In the genomic region with DNA sequence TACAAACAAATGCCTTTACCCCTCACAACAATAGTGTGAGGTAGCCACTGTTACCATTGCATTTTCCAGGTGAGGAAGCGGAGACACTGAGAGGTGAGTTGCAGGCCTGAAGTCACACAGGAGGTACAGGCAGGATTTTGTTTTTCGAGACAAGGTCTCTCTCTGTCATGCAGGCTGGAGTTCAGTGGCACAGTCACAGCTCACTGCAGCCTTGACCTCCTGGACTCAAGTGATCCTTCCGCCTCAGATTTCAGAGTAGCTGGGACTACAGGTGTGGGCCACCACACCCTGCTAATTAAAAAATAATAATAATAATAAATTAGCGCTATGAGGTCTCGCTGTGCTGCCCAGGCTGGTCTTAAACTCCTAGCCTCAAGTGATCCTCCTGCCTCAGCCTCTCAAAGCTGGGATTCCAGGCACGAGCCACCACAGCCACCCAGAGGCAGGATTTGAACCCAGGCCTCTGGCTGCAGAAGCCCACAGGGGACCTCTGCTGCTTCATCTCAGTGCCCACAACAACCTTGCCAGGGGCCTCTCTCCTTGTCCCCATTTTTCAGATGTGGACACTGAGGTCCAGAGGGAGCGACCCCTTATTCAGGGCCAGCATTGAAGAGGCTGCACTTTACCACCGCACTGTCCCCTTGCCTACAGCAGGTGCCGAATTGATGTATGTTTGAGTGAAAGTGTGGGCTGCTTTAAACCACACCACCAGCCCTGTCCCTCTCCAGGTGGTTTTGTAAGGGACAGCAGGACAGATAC, we compare ENCODE assay signal across 2 cellular contexts.
TF ChIP-seq lines count a peak whose summit lies in the region.

No MANE protein-coding gene starts in this region.

TF ChIP-seq in HepG2, 621 proteins besides CTCF, POLR2A, EP300 and RAD21 (continues in another document):
- TF ChIP-seq ZNF577 (CRISPR knock-in tag; IDR thresholded peaks at IDR 0.05; ENCODE audit: borderline replicate concordance, low read depth), result no peak
- TF ChIP-seq, protein P1, sequence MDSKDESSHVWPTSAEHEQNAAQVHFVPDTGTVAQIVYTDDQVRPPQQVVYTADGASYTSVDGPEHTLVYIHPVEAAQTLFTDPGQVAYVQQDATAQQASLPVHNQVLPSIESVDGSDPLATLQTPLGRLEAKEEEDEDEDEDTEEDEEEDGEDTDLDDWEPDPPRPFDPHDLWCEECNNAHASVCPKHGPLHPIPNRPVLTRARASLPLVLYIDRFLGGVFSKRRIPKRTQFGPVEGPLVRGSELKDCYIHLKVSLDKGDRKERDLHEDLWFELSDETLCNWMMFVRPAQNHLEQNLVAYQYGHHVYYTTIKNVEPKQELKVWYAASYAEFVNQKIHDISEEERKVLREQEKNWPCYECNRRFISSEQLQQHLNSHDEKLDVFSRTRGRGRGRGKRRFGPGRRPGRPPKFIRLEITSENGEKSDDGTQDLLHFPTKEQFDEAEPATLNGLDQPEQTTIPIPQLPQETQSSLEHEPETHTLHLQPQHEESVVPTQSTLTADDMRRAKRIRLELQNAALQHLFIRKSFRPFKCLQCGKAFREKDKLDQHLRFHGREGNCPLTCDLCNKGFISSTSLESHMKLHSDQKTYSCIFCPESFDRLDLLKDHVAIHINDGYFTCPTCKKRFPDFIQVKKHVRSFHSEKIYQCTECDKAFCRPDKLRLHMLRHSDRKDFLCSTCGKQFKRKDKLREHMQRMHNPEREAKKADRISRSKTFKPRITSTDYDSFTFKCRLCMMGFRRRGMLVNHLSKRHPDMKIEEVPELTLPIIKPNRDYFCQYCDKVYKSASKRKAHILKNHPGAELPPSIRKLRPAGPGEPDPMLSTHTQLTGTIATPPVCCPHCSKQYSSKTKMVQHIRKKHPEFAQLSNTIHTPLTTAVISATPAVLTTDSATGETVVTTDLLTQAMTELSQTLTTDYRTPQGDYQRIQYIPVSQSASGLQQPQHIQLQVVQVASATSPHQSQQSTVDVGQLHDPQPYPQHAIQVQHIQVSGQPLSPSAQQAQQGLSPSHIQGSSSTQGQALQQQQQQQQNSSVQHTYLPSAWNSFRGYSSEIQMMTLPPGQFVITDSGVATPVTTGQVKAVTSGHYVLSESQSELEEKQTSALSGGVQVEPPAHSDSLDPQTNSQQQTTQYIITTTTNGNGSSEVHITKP (CRISPR knock-in tag; IDR thresholded peaks at IDR 0.05; ENCODE audit: low read depth), result no peak
- TF ChIP-seq, protein P2, sequence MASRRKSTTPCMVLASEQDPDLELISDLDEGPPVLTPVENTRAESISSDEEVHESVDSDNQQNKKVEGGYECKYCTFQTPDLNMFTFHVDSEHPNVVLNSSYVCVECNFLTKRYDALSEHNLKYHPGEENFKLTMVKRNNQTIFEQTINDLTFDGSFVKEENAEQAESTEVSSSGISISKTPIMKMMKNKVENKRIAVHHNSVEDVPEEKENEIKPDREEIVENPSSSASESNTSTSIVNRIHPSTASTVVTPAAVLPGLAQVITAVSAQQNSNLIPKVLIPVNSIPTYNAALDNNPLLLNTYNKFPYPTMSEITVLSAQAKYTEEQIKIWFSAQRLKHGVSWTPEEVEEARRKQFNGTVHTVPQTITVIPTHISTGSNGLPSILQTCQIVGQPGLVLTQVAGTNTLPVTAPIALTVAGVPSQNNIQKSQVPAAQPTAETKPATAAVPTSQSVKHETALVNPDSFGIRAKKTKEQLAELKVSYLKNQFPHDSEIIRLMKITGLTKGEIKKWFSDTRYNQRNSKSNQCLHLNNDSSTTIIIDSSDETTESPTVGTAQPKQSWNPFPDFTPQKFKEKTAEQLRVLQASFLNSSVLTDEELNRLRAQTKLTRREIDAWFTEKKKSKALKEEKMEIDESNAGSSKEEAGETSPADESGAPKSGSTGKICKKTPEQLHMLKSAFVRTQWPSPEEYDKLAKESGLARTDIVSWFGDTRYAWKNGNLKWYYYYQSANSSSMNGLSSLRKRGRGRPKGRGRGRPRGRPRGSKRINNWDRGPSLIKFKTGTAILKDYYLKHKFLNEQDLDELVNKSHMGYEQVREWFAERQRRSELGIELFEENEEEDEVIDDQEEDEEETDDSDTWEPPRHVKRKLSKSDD (CRISPR knock-in tag; IDR thresholded peaks at IDR 0.05; ENCODE audit: low read depth), result peak; percentile 31; the same call in 1 of the 2 replicates
- no peak for TF ChIP-seq ZNF761 (CRISPR knock-in tag; conservative IDR thresholded peaks at IDR 0.05)
- TF ChIP-seq RXRA (CRISPR knock-in tag; IDR thresholded peaks at IDR 0.05), result peak; percentile 22; the same call in 1 of the 2 replicates
- TF ChIP-seq ZNF703 (CRISPR knock-in tag; IDR thresholded peaks at IDR 0.05; ENCODE audit: borderline replicate concordance), result no peak
- TF ChIP-seq LCORL (IDR thresholded peaks at IDR 0.05), result no peak
- TF ChIP-seq LCORL (CRISPR knock-in tag; IDR thresholded peaks at IDR 0.05), result 0 out of 2 replicates have a peak, but pooled peaks have one; percentile 20
- peak in 1 of 2 experiments; percentile 44; a peak in 2 of 4 replicates for TF ChIP-seq NR2F1 (CRISPR knock-in tag; IDR thresholded peaks at IDR 0.05)
- no peak for TF ChIP-seq MEF2D (CRISPR knock-in tag; IDR thresholded peaks at IDR 0.05)
- no peak for TF ChIP-seq ZNF383 (CRISPR knock-in tag; IDR thresholded peaks at IDR 0.05; ENCODE audit: borderline replicate concordance)
- TF ChIP-seq, protein P3, sequence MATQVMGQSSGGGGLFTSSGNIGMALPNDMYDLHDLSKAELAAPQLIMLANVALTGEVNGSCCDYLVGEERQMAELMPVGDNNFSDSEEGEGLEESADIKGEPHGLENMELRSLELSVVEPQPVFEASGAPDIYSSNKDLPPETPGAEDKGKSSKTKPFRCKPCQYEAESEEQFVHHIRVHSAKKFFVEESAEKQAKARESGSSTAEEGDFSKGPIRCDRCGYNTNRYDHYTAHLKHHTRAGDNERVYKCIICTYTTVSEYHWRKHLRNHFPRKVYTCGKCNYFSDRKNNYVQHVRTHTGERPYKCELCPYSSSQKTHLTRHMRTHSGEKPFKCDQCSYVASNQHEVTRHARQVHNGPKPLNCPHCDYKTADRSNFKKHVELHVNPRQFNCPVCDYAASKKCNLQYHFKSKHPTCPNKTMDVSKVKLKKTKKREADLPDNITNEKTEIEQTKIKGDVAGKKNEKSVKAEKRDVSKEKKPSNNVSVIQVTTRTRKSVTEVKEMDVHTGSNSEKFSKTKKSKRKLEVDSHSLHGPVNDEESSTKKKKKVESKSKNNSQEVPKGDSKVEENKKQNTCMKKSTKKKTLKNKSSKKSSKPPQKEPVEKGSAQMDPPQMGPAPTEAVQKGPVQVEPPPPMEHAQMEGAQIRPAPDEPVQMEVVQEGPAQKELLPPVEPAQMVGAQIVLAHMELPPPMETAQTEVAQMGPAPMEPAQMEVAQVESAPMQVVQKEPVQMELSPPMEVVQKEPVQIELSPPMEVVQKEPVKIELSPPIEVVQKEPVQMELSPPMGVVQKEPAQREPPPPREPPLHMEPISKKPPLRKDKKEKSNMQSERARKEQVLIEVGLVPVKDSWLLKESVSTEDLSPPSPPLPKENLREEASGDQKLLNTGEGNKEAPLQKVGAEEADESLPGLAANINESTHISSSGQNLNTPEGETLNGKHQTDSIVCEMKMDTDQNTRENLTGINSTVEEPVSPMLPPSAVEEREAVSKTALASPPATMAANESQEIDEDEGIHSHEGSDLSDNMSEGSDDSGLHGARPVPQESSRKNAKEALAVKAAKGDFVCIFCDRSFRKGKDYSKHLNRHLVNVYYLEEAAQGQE (IDR thresholded peaks at IDR 0.05; ENCODE audit: borderline replicate concordance in 1 of 2, low read depth in 1 of 2, low read length in 2 of 2), result no peak
- TF ChIP-seq PAWR (CRISPR knock-in tag; IDR thresholded peaks at IDR 0.05; ENCODE audit: borderline replicate concordance), result no peak
- TF ChIP-seq SAP130 (CRISPR knock-in tag; IDR thresholded peaks at IDR 0.05; ENCODE audit: low read depth), result peak; percentile 18; the same call in 1 of the 2 replicates
- TF ChIP-seq RARG (CRISPR knock-in tag; IDR thresholded peaks at IDR 0.05; ENCODE audit: low read depth), result no peak
- no peak for TF ChIP-seq ZNF678 (CRISPR knock-in tag; IDR thresholded peaks at IDR 0.05)
- TF ChIP-seq ZNF629 (CRISPR knock-in tag; conservative IDR thresholded peaks at IDR 0.05), result peak; percentile 92
- 0 out of 2 replicates have a peak, but pooled peaks have one; percentile 8 for TF ChIP-seq HDAC1 (CRISPR knock-in tag; IDR thresholded peaks at IDR 0.05)

TF ChIP-seq in H1, 55 proteins besides CTCF, POLR2A, EP300 and RAD21:
- TF ChIP-seq JUND (IDR thresholded peaks at IDR 0.05; ENCODE audit: low read length) (no peak), POLR2AphosphoS5 (IDR thresholded peaks at IDR 0.05; ENCODE audit: low read depth, low read length) (no peak), BRCA1 (IDR thresholded peaks at IDR 0.05; ENCODE audit: low read depth, low read length) (no peak), SIN3A (conservative IDR thresholded peaks at IDR 0.05 in 1 of 2, IDR thresholded peaks at IDR 0.05 in 1 of 2; ENCODE audit: low read depth in 1 of 2, low read length in 2 of 2) (no peak), FOSL1 (IDR thresholded peaks at IDR 0.05; ENCODE audit: insufficient read depth, low read depth, low read length) (no peak), BCL11A (IDR thresholded peaks at IDR 0.05; ENCODE audit: low read depth in 2 of 2, low read length in 2 of 2) (no peak), MAFK (IDR thresholded peaks at IDR 0.05; ENCODE audit: low read depth, low read length) (no peak), HDAC2 (IDR thresholded peaks at IDR 0.05; ENCODE audit: borderline replicate concordance in 1 of 2, low read depth in 2 of 2, low read length in 2 of 2) (no peak), HDAC6 (IDR thresholded peaks at IDR 0.05; ENCODE audit: low read depth, low read length) (no peak), SAP30 (IDR thresholded peaks at IDR 0.05; ENCODE audit: insufficient read depth, insufficient replicate concordance, low read length) (no peak), PHF8 (conservative IDR thresholded peaks at IDR 0.05; ENCODE audit: low read depth, low read length) (no peak)
- TF ChIP-seq, protein P4, sequence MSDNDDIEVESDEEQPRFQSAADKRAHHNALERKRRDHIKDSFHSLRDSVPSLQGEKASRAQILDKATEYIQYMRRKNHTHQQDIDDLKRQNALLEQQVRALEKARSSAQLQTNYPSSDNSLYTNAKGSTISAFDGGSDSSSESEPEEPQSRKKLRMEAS (IDR thresholded peaks at IDR 0.05), result no peak
